ENCODE assay signal across 23 cellular contexts in the genomic region with DNA sequence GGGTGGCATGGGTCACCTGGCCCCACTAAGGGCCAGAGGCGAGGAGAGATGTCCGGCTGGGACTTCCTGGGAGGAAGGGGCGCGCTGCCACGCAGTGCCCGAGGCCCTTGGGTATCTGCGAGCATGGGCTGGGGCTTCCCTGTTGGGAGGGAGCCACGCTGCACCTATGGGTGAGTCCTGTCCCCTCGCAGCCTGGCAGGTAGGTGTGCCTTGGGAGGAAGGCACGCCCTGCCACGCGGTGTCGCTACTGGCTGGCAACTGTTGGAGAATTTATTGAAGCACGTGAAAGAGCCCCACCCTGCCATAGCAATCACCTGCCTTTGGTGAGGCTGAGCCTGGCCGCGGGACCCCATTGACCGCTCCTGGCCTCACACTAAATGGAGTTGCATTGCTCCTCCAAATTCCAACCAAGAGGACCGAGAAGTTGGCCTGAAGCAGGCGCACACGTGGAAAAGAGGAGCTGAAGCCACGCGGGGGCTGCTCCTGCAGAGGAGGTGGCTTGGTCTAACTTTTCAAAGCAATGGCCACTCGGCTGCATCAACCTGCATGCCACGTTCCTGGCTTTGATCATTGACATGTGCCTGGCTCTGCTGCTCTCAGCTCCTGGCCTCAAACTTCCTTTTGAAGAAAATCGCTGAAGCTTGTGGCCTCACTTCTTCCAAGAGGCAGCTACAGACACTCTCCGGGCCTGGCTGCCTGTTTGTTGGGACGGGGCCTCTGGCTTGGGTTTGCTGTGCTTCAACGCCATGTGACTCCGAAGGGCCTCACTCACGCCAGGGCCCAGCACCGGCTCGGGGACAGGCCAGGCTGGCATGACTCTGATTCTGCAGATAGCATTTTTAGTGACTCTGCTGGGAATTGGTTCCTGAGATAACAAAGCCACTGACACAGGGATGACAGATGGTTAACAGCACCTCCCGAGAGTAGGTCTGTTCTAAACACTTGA.
A peak's percentile ranks its signal among the peaks of the same experiment; 100 is the strongest.
DNase-seq lines count a peak whose midpoint lies in the region; ATAC-seq, FAIRE-seq and TF ChIP-seq lines count a peak whose summit lies in the region.
"Had no signal": no experiment of that assay in that cellular context is flagged by ENCODE, and none has a peak within 500 bp of the region (broad histone marks: within the 10 kb centered on the region; RNA-seq: fewer than 3 reads in every experiment).

No MANE protein-coding gene starts in this region.

- H3K27ac ChIP-seq in BLaER1 (no peak overlapping the region), kidney (ENCODE audit: low read depth in 2 of 2, low read length in 2 of 2) (peak overlapping the region in 1 of 2 donors; percentile 26), neuronal stem cell (replicated peaks; ENCODE audit: low read length) (no peak overlapping the region)
- H3K27ac ChIP-seq: ascending aorta, SJSA1 had no signal

- no peak overlapping the region for H2BK15ac ChIP-seq in neuronal stem cell (ENCODE audit: low read length)

- H3K4me2 ChIP-seq in BLaER1: peak overlapping the region; percentile 51
- no peak overlapping the region for H3K4me2 ChIP-seq in neuronal stem cell (ENCODE audit: insufficient read depth, low read length, poor library complexity, severe bottlenecking)

- no peak for ATAC-seq in HG03108 (IDR thresholded peaks at IDR 0.05; ENCODE audit: unreplicated experiment)
- ATAC-seq: activated CD8-positive, alpha-beta T cell treated with anti-CD3 and anti-CD28 coated beads, Interleukin-2, amount 10 ng/mL, durations not matched to agents 7 days and 5 days; PC-3 had no signal

- H3K79me1 ChIP-seq in neuronal stem cell (ENCODE audit: low read depth, low read length): no peaks in the 10 kb centered on the region

- no peak overlapping the region for H4K8ac ChIP-seq in neuronal stem cell (ENCODE audit: low read depth, low read length)

- no peak overlapping the region for H3K4me3 ChIP-seq in BLaER1
- no peak overlapping the region for H3K4me3 ChIP-seq in kidney (ENCODE audit: low read length in 2 of 2)
- H3K4me3 ChIP-seq in neuronal stem cell (ENCODE audit: low read length in 2 of 2): no peak overlapping the region
- H3K4me3 ChIP-seq: ascending aorta, SJSA1 had no signal

- H3K18ac ChIP-seq in neuronal stem cell (ENCODE audit: low read length): peak overlapping the region; percentile 56

- H2BK12ac ChIP-seq in neuronal stem cell (ENCODE audit: low read length): no peak overlapping the region

- no peak overlapping the region for H4K91ac ChIP-seq in neuronal stem cell (ENCODE audit: low read depth, low read length, poor library complexity)

- H3K36me3 ChIP-seq in BLaER1 (no peaks in the 10 kb centered on the region), kidney (ENCODE audit: control insufficient read depth in 1 of 2, insufficient read depth in 2 of 2, low read length in 2 of 2) (no peaks in the 10 kb centered on the region), neuronal stem cell (replicated peaks in 1 of 2; ENCODE audit: control insufficient read depth in 2 of 2, insufficient read depth in 2 of 2, low read length in 2 of 2) (no peaks in the 10 kb centered on the region)
- H3K36me3 ChIP-seq: ascending aorta, SJSA1 had no signal

- no peaks in the 10 kb centered on the region for H4K20me1 ChIP-seq in BLaER1

- H3K4me1 ChIP-seq in BLaER1 (peaks cover 29% of the 10 kb centered on the region), kidney (ENCODE audit: control insufficient read depth in 1 of 2, insufficient read depth in 1 of 2, low read depth in 1 of 2, low read length in 2 of 2) (peaks cover 8 to 18% of the 10 kb centered on the region in 2 donors), neuronal stem cell (ENCODE audit: control insufficient read depth in 2 of 2, insufficient read depth in 1 of 2, low read depth in 1 of 2, low read length in 2 of 2) (peaks cover 0 to 6% of the 10 kb centered on the region in 2 donors)
- H3K4me1 ChIP-seq: ascending aorta had no signal

- H3K4ac ChIP-seq in neuronal stem cell (ENCODE audit: low read length): peak overlapping the region; percentile 26

- peak overlapping the region; percentile 1 for H2AK5ac ChIP-seq in neuronal stem cell (ENCODE audit: low read depth, low read length)

- DNase-seq in NCI-H69 (lab: John Stamatoyannopoulos, UW) (peak; percentile 71), kidney (peak; percentile 84), neuronal stem cell (ENCODE audit: low spot score) (no peak), OCI-M2 (lab: John Stamatoyannopoulos, UW; ENCODE audit: unreplicated experiment) (no peak), NCI-H146 (lab: John Stamatoyannopoulos, UW) (no peak), HTR-8/SVneo (ENCODE audit: insufficient read length, low spot score) (no peak)
- DNase-seq: activated CD8-positive, alpha-beta T cell treated with anti-CD3 and anti-CD28 coated beads, Interleukin-2, amount 10 ng/mL, durations not matched to agents 7 days and 5 days; activated T-cell treated with anti-CD3 and anti-CD28 coated beads, Interleukin-2, amount 50 U/mL, for 48 hours; cerebellar nuclear complex; effector memory CD4-positive, alpha-beta T cell; immature natural killer cell; mammary epithelial cell; NCI-H1048; NCI-H2107; NCI-H774; stimulated activated CD8-positive, alpha-beta memory T cell treated with anti-CD3 and anti-CD28 coated beads, Interleukin-4, amount 100 ng/mL, for 48 hours; substantia nigra; T-helper 9 cell had no signal

- H3K9ac ChIP-seq in BLaER1: no peak overlapping the region
- H3K9ac ChIP-seq in kidney (ENCODE audit: low read length in 2 of 2): no peak overlapping the region
- no peak overlapping the region for H3K9ac ChIP-seq in neuronal stem cell (ENCODE audit: low read depth, low read length, poor library complexity)

- H2BK120ac ChIP-seq in neuronal stem cell (ENCODE audit: low read depth, low read length): no peak overlapping the region

- no peak for FAIRE-seq in kidney (lab: Jason Lieb, UNC)
- no peak for FAIRE-seq in HTR-8/SVneo (lab: Jason Lieb, UNC)

- peak overlapping the region; percentile 58 for H3K14ac ChIP-seq in neuronal stem cell (ENCODE audit: low read length)

- peak overlapping the region; percentile 51 for H3K23ac ChIP-seq in neuronal stem cell (ENCODE audit: low read depth, low read length, poor library complexity)

- H2AFZ ChIP-seq in neuronal stem cell (ENCODE audit: low read length): peak overlapping the region; percentile 18

- H2BK5ac ChIP-seq in neuronal stem cell (ENCODE audit: low read length): peak overlapping the region; percentile 83

- H3K9me3 ChIP-seq in BLaER1: no peaks in the 10 kb centered on the region
- no peaks in the 10 kb centered on the region for H3K9me3 ChIP-seq in kidney (ENCODE audit: control insufficient read depth in 1 of 2, low read length in 2 of 2)
- no peaks in the 10 kb centered on the region for H3K9me3 ChIP-seq in neuronal stem cell (replicated peaks in 1 of 2; ENCODE audit: control insufficient read depth in 2 of 2, insufficient read depth in 1 of 2, low read depth in 1 of 2, low read length in 2 of 2)
- H3K9me3 ChIP-seq: ascending aorta, SJSA1 had no signal

- WGBS in neuronal stem cell (ENCODE audit: extremely low coverage in 2 of 2, insufficient read length in 2 of 2, insufficient replicate concordance in 1 of 2), 2 donors: no CpG with 5 or more reads among the region's 33 CpGs

- TF ChIP-seq CTCF in kidney (IDR thresholded peaks at IDR 0.05; ENCODE audit: borderline replicate concordance, extremely low read depth, insufficient read depth): no peak

- H3K27me3 ChIP-seq in BLaER1 (no peaks in the 10 kb centered on the region), neuronal stem cell (ENCODE audit: control insufficient read depth in 3 of 3, insufficient read depth in 3 of 3, low read depth in 1 of 3, low read length in 3 of 3) (no peaks in the 10 kb centered on the region)
- H3K27me3 ChIP-seq: ascending aorta, SJSA1 had no signal

- intact Hi-C loops in kidney (cut with DNase I): no loop called here

Comparison
In these comparisons a context has a peak if more than half of its experiments do, and no peak if none do; other contexts are left out.
1. DNase-seq: peak in NCI-H69 (single experiment) and kidney (single experiment); none in neuronal stem cell (single experiment), OCI-M2 (single experiment), NCI-H146 (single experiment) and HTR-8/SVneo (single experiment).